ENCODE assay signal across 17 cellular contexts in genomic region chr6:34047913-34048867, GRCh38.
DNase-seq lines count a peak whose midpoint lies in the region; ATAC-seq and TF ChIP-seq lines count a peak whose summit lies in the region.
"Had no signal": no experiment of that assay in that cellular context is flagged by ENCODE, and none has a peak within 500 bp of the region (broad histone marks: within the 10 kb centered on the region; RNA-seq: fewer than 3 reads in every experiment).

No MANE protein-coding gene starts in this region.

- no peaks in the 10 kb centered on the region for H3K27me3 ChIP-seq in GM23338 (ENCODE audit: insufficient read depth)
- peaks cover 17% of the 10 kb centered on the region for H3K27me3 ChIP-seq in endodermal cell (ENCODE audit: control insufficient read depth, insufficient read depth, low read length, poor library complexity, severe bottlenecking)
- H3K27me3 ChIP-seq in neuronal stem cell (ENCODE audit: control insufficient read depth in 3 of 3, insufficient read depth in 3 of 3, low read depth in 1 of 3, low read length in 3 of 3) = no peaks in the 10 kb centered on the region

- WGBS in endodermal cell (ENCODE audit: insufficient coverage in 1 of 2, insufficient read length in 1 of 2), 2 experiments = 76 to 78% methylated on average over 9 to 14 of the region's 15 CpGs
- WGBS in neuronal stem cell (ENCODE audit: extremely low coverage in 2 of 2, insufficient read length in 2 of 2, insufficient replicate concordance in 1 of 2), 2 donors = no CpG with 5 or more reads among the region's 15 CpGs

- H2BK120ac ChIP-seq in neuronal stem cell (ENCODE audit: low read depth, low read length) = no peak overlapping the region

- peaks cover 13% of the 10 kb centered on the region for H3F3A ChIP-seq in GM23338 (replicated peaks; ENCODE audit: low read depth)

- H3K27ac ChIP-seq in GM23338 (ENCODE audit: low read depth) (no peak overlapping the region), endodermal cell (ENCODE audit: low read depth, low read length) (no peak overlapping the region), neuronal stem cell (replicated peaks; ENCODE audit: low read length) (no peak overlapping the region)
- H3K27ac ChIP-seq: 22Rv1, A549 had no signal

- intact Hi-C loops in left cardiac atrium (cut with DNase I) = no loop called here

- no peak overlapping the region for H3K14ac ChIP-seq in neuronal stem cell (ENCODE audit: low read length)

- H3K36me3 Mint-ChIP-seq in GM23338 (ENCODE audit: low read depth) (no peaks in the 10 kb centered on the region), endodermal cell (ENCODE audit: low read depth) (no peaks in the 10 kb centered on the region)
- H3K36me3 Mint-ChIP-seq: CD8-positive, alpha-beta T cell had no signal

- no peak overlapping the region for H3K4me3 ChIP-seq in GM23338
- no peak overlapping the region for H3K4me3 ChIP-seq in endodermal cell (ENCODE audit: low read length)
- no peak overlapping the region for H3K4me3 ChIP-seq in neuronal stem cell (ENCODE audit: low read length in 2 of 2)
- H3K4me3 ChIP-seq: A549, K562 had no signal

- no peak overlapping the region for H3K4me3 Mint-ChIP-seq in GM23338
- H3K4me3 Mint-ChIP-seq in endodermal cell = no peak overlapping the region
- H3K4me3 Mint-ChIP-seq: CD8-positive, alpha-beta T cell; HFFc6 had no signal

- H4K20me1 ChIP-seq in GM23338 (replicated peaks; ENCODE audit: insufficient read depth) = no peaks in the 10 kb centered on the region

- H2AK5ac ChIP-seq in neuronal stem cell (ENCODE audit: low read depth, low read length) = no peak overlapping the region

- no peak overlapping the region for H4K8ac ChIP-seq in neuronal stem cell (ENCODE audit: low read depth, low read length)

- no peak overlapping the region for H2AFZ ChIP-seq in GM23338
- H2AFZ ChIP-seq in neuronal stem cell (ENCODE audit: low read length) = no peak overlapping the region

- DNase-seq in NCI-H82 (lab: John Stamatoyannopoulos, UW) = peak; percentile 37
- DNase-seq in NCI-H82 treated with DMSO at 0.1 percent for 48 hours (lab: John Stamatoyannopoulos, UW; ENCODE audit: unreplicated experiment) = no peak
- no peak for DNase-seq in GM23338 (ENCODE audit: low spot score)
- DNase-seq in endodermal cell = peak; percentile 62
- DNase-seq in neuronal stem cell (ENCODE audit: low spot score) = no peak
- no peak for DNase-seq in SIG-M5 treated with dmso at 0.1 percent for 504 hours (lab: John Stamatoyannopoulos, UW; ENCODE audit: unreplicated experiment)
- DNase-seq in C1 segment of cervical spinal cord (lab: John Stamatoyannopoulos, UW) = no peak
- DNase-seq in left cardiac atrium = no peak
- DNase-seq: AML-193; Caco-2; CD8-positive, alpha-beta T cell; HCEC 1CT; HFFc6; IMR-90 had no signal

- peaks cover 22% of the 10 kb centered on the region for H3K4me1 Mint-ChIP-seq in GM23338
- H3K4me1 Mint-ChIP-seq in endodermal cell = peaks cover 42% of the 10 kb centered on the region

- H3K79me1 ChIP-seq in neuronal stem cell (ENCODE audit: low read depth, low read length) = no peaks in the 10 kb centered on the region

- H3K4me2 ChIP-seq in GM23338 (no peak overlapping the region), neuronal stem cell (ENCODE audit: insufficient read depth, low read length, poor library complexity, severe bottlenecking) (no peak overlapping the region)
- H3K4me2 ChIP-seq: A549 had no signal

- H2BK12ac ChIP-seq in neuronal stem cell (ENCODE audit: low read length) = no peak overlapping the region

- peaks cover 8% of the 10 kb centered on the region for H3K27me3 Mint-ChIP-seq in GM23338 (ENCODE audit: insufficient read depth, low read depth, poor library complexity)
- H3K27me3 Mint-ChIP-seq in endodermal cell (ENCODE audit: insufficient read depth) = peaks cover 31% of the 10 kb centered on the region

- H3K27ac Mint-ChIP-seq in GM23338 = no peak overlapping the region
- no peak overlapping the region for H3K27ac Mint-ChIP-seq in endodermal cell
- H3K27ac Mint-ChIP-seq: CD8-positive, alpha-beta T cell; HFFc6 had no signal

- no peak overlapping the region for H3K23ac ChIP-seq in neuronal stem cell (ENCODE audit: low read depth, low read length, poor library complexity)

- H3K4me1 ChIP-seq in GM23338 (ENCODE audit: insufficient read depth) = peaks cover 7% of the 10 kb centered on the region
- H3K4me1 ChIP-seq in endodermal cell (ENCODE audit: control insufficient read depth, insufficient read depth, low read length) = peaks cover 8% of the 10 kb centered on the region
- H3K4me1 ChIP-seq in neuronal stem cell (ENCODE audit: control insufficient read depth in 2 of 2, insufficient read depth in 1 of 2, low read depth in 1 of 2, low read length in 2 of 2) = peaks cover 0 to 15% of the 10 kb centered on the region in 2 donors
- H3K4me1 ChIP-seq: A549, Caco-2 had no signal

- no peak overlapping the region for H3K4ac ChIP-seq in neuronal stem cell (ENCODE audit: low read length)

- H2BK15ac ChIP-seq in neuronal stem cell (ENCODE audit: low read length) = no peak overlapping the region

- peak overlapping the region; percentile 33 for H3K18ac ChIP-seq in neuronal stem cell (ENCODE audit: low read length)

- no peak overlapping the region for H2BK5ac ChIP-seq in neuronal stem cell (ENCODE audit: low read length)

- ATAC-seq in GM23338 = peak; percentile 39
- ATAC-seq in left cardiac atrium = no peak
- ATAC-seq: A549; CD8-positive, alpha-beta T cell; K562 had no signal

- H4K91ac ChIP-seq in neuronal stem cell (ENCODE audit: low read depth, low read length, poor library complexity) = no peak overlapping the region

- no peaks in the 10 kb centered on the region for H3K36me3 ChIP-seq in GM23338 (ENCODE audit: insufficient read depth)
- no peaks in the 10 kb centered on the region for H3K36me3 ChIP-seq in endodermal cell (ENCODE audit: control insufficient read depth, insufficient read depth, low read length)
- H3K36me3 ChIP-seq in neuronal stem cell (replicated peaks in 1 of 2; ENCODE audit: control insufficient read depth in 2 of 2, insufficient read depth in 2 of 2, low read length in 2 of 2) = no peaks in the 10 kb centered on the region

- H3K9ac ChIP-seq in endodermal cell (ENCODE audit: extremely low read depth, low read length, poor library complexity, severe bottlenecking) (no peak overlapping the region), neuronal stem cell (ENCODE audit: low read depth, low read length, poor library complexity) (no peak overlapping the region)

- TF ChIP-seq CTCF in GM23338 (conservative IDR thresholded peaks at IDR 0.05; ENCODE audit: low read depth in 2 of 2) (no peak), endodermal cell (conservative IDR thresholded peaks at IDR 0.05) (no peak)

- H3K9me3 ChIP-seq in endodermal cell (ENCODE audit: control insufficient read depth, low read length) (no peaks in the 10 kb centered on the region), neuronal stem cell (replicated peaks in 1 of 2; ENCODE audit: control insufficient read depth in 2 of 2, insufficient read depth in 1 of 2, low read depth in 1 of 2, low read length in 2 of 2) (no peaks in the 10 kb centered on the region)
- H3K9me3 ChIP-seq: A549, Caco-2 had no signal

- H3K79me2 ChIP-seq in GM23338 (replicated peaks; ENCODE audit: insufficient read depth) = no peaks in the 10 kb centered on the region

- H3K9me3 Mint-ChIP-seq in GM23338 (no peaks in the 10 kb centered on the region; the same call in 2 of the 3 replicates), endodermal cell (no peaks in the 10 kb centered on the region)
- H3K9me3 Mint-ChIP-seq: CD8-positive, alpha-beta T cell; HFFc6 had no signal

- H3K9me2 ChIP-seq in GM23338 (ENCODE audit: insufficient read depth) = no peaks in the 10 kb centered on the region

TF ChIP-seq in GM23338, 12 proteins besides CTCF, POLR2A, EP300 and RAD21:
- TF ChIP-seq ETS1 (IDR thresholded peaks at IDR 0.05) (no peak), EZH2phosphoT487 (IDR thresholded peaks at IDR 0.05; ENCODE audit: unreplicated experiment) (no peak), EZH2 (IDR thresholded peaks at IDR 0.05; ENCODE audit: low read depth, unreplicated experiment) (no peak), CREB1 (CRISPR knock-in tag; IDR thresholded peaks at IDR 0.05; ENCODE audit: low read depth) (no peak), JUNB (IDR thresholded peaks at IDR 0.05; ENCODE audit: unreplicated experiment) (no peak), ZNF114 (CRISPR knock-in tag; IDR thresholded peaks at IDR 0.05) (no peak)

Comparison
In these comparisons a context has a peak if more than half of its experiments do, and no peak if none do; other contexts are left out.
1. DNase-seq: peak in NCI-H82 (single experiment) and endodermal cell (single experiment); none in NCI-H82 treated with DMSO at 0.1 percent for 48 hours (single experiment), GM23338 (single experiment), neuronal stem cell (single experiment), SIG-M5 treated with dmso at 0.1 percent for 504 hours (single experiment), C1 segment of cervical spinal cord (0 of 14) and left cardiac atrium (single experiment).